In the genomic region with DNA sequence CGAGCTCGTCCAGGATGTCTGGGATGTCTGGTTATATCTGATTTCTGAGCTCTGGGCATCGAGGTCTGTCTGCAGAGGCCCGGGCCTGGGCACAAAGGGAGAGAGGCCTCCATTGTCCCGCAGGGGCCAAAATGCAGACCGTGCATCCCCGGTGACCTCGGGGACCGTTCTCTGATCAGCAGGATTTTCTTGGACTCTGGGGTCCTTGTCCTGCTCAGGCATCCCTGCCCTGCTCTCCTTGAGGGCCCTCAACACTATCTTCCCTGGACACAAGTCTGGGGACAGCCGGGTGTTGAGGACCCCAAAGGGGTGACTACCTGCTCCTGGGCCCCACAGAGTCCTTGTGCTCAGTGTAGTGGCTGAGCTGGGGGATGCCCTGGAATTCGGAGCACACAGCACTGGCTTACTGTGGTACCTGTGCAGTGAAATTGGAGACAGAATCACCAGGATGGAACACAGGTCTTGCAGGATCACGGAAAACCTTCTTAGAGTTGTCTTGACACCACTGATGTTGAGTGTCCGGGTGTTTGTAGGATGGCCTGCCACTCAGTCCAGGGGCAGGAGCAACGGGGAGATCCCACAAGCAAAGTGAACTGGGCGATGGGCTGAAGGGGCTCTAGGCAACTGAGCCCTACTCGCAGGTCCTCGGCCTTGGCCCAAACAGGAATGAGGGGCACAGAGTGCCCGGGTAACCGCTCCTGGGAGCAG, we compare ENCODE assay signal across 6 cellular contexts.
DNase-seq lines count a peak whose midpoint lies in the region; ATAC-seq, FAIRE-seq and TF ChIP-seq lines count a peak whose summit lies in the region.
"Not testable (repeated sequence)": the region's sequence is repeated elsewhere in the genome, so short reads cannot be mapped to it uniquely, and the experiment has no call there.

No MANE protein-coding gene starts in this region.

- POLR2A ChIA-PET in K562 (lab: Yijun Ruan, JAX): not testable (repeated sequence)

- in situ Hi-C loops in K562 (cut with MboI): not testable (repeated sequence)

- not testable (repeated sequence) for TF ChIP-seq RAD21 in K562 (CRISPR knock-in tag; conservative IDR thresholded peaks at IDR 0.05 in 1 of 2, IDR thresholded peaks at IDR 0.05 in 1 of 2)

- not testable (repeated sequence) for FAIRE-seq in K562 (lab: Jason Lieb, UNC)

- not testable (repeated sequence) for H3K9me3 ChIP-seq in RWPE2 (ENCODE audit: severe bottlenecking); K562 (replicated peaks; ENCODE audit: control insufficient read depth, insufficient read depth, low read depth, low read length); aorta (ENCODE audit: control insufficient read depth, low read length)

- not testable (repeated sequence) for H3K4me3 ChIP-seq in RWPE2 (ENCODE audit: severe bottlenecking); K562; aorta (ENCODE audit: low read length in 2 of 2)

- intact Hi-C loops in K562 (cut with micrococcal nuclease); cardiac septum (cut with DNase I); aorta (cut with DNase I): not testable (repeated sequence)

- not testable (repeated sequence) for TF ChIP-seq EP300 in K562 (IDR thresholded peaks at IDR 0.05; ENCODE audit: low read length)

- H3K4me1 ChIP-seq in RWPE2 (ENCODE audit: insufficient read depth, poor library complexity, severe bottlenecking); aorta (ENCODE audit: control insufficient read depth in 1 of 2, insufficient read depth in 2 of 2, low read length in 2 of 2): not testable (repeated sequence)
- peaks cover 0 to 10% of the 10 kb centered on the region in 2 experiments; a peak in 2 of 5 replicates for H3K4me1 ChIP-seq in K562 (replicated peaks in 1 of 2; ENCODE audit: control insufficient read depth in 2 of 2, insufficient read depth in 2 of 2, low read length in 2 of 2)

- not testable (repeated sequence) for H3K27me3 ChIP-seq in RWPE2 (ENCODE audit: insufficient read depth, poor library complexity, severe bottlenecking); K562 (ENCODE audit: control insufficient read depth in 2 of 2, insufficient read depth in 2 of 2, low read length in 2 of 2); aorta (ENCODE audit: control insufficient read depth in 1 of 2, insufficient read depth in 2 of 2, low read length in 1 of 2)

- not testable (repeated sequence) for TF ChIP-seq POLR2A in K562 (conservative IDR thresholded peaks at IDR 0.05)

- not testable (repeated sequence) for BruUV-seq in K562 (replicated peaks; lab: Mats Ljungman, UMichigan)

- ATAC-seq in RWPE2 (ENCODE audit: low read depth); K562; aorta (ENCODE audit: low FRiP score): not testable (repeated sequence)

- not testable (repeated sequence) for TF ChIP-seq CTCF in RWPE2 (IDR thresholded peaks at IDR 0.05; ENCODE audit: poor library complexity, severe bottlenecking); K562 (IDR thresholded peaks at IDR 0.05 in 2 of 3, conservative IDR thresholded peaks at IDR 0.05 in 1 of 3; ENCODE audit: insufficient read depth in 2 of 3, low read depth in 1 of 3, low read length in 3 of 3)

- peaks cover 15% of the 10 kb centered on the region for H3K36me3 ChIP-seq in RWPE2 (ENCODE audit: low read depth)
- H3K36me3 ChIP-seq in K562 (ENCODE audit: control insufficient read depth, insufficient read depth, low read length); aorta (ENCODE audit: control insufficient read depth in 1 of 2, insufficient read depth in 2 of 2, low read length in 1 of 2): not testable (repeated sequence)

- not testable (repeated sequence) for H2AFZ ChIP-seq in K562 (ENCODE audit: low read depth, low read length)

- H3K9ac ChIP-seq in K562 (ENCODE audit: insufficient read depth in 1 of 2, low read depth in 2 of 2, low read length in 2 of 2): not testable (repeated sequence)

- not testable (repeated sequence) for H3K79me2 ChIP-seq in K562 (ENCODE audit: control insufficient read depth, insufficient read depth, low read length)

- H4K20me1 ChIP-seq in K562 (replicated peaks; ENCODE audit: control insufficient read depth, insufficient read depth, low read length): not testable (repeated sequence)

- H3K27ac ChIP-seq in RWPE2 (ENCODE audit: poor library complexity, severe bottlenecking); K562 (ENCODE audit: extremely low read depth, low read depth, low read length); aorta (ENCODE audit: low read depth in 1 of 2, low read length in 2 of 2): not testable (repeated sequence)

- not testable (repeated sequence) for H3K9me1 ChIP-seq in K562 (ENCODE audit: control insufficient read depth, insufficient read depth, low read length)

- DNase-seq in RWPE2 (ENCODE audit: low spot score): peak; percentile 73
- DNase-seq in K562 (ENCODE audit: extremely low read depth in 1 of 4, low spot score in 3 of 4): not testable (repeated sequence)
- peak; percentile 81 for DNase-seq in cardiac septum (ENCODE audit: low spot score)
- DNase-seq in iris pigment epithelial cell (ENCODE audit: low read depth): peak; percentile 6
- DNase-seq in mesenteric fat pad (ENCODE audit: low spot score): peak; percentile 96
- peak; percentile 41 to 87 for DNase-seq in aorta

- CTCF ChIA-PET in K562 (lab: Yijun Ruan, JAX; ENCODE audit: low intra/inter-chr PET ratio): not testable (repeated sequence)

- 46% methylated on average over 17 of the region's 19 CpGs for WGBS in K562 (ENCODE audit: insufficient coverage, low coverage, missing lambda C conversion rate)
- 97 to 98% methylated on average over 18 to 19 of the region's 19 CpGs for WGBS in aorta, 2 donors

- H3K4me2 ChIP-seq in K562 (ENCODE audit: insufficient read depth, low read length): not testable (repeated sequence)

TF ChIP-seq in K562, 482 proteins besides CTCF, POLR2A, EP300 and RAD21:
- TF ChIP-seq ZNF184 (CRISPR knock-in tag; IDR thresholded peaks at IDR 0.05): 0 out of 2 replicates have a peak, but pooled peaks have one; percentile 41
TF ChIP-seq in K562: peak in this region for 1; not testable (repeated sequence) for 481.
